In genomic region chr1:110155878-110156522, GRCh38 we compare ENCODE assay signal across 2 cellular contexts.
TF ChIP-seq lines count a peak whose summit lies in the region.

No MANE protein-coding gene starts in this region.

TF ChIP-seq in SK-N-SH treated with all-trans-retinoic acid at 6 μM for 48 hours, 23 proteins besides CTCF, POLR2A, EP300 and RAD21:
- no peak for TF ChIP-seq CREB5 (CRISPR knock-in tag; IDR thresholded peaks at IDR 0.05; ENCODE audit: low read depth)
- TF ChIP-seq CSDC2 (CRISPR knock-in tag; IDR thresholded peaks at IDR 0.05), result no peak
- no peak for TF ChIP-seq ZFP3 (CRISPR knock-in tag; IDR thresholded peaks at IDR 0.05)
- TF ChIP-seq SNAI2 (CRISPR knock-in tag; IDR thresholded peaks at IDR 0.05), result peak; percentile 42; the same call in 1 of the 2 replicates
- TF ChIP-seq ZNF565 (CRISPR knock-in tag; conservative IDR thresholded peaks at IDR 0.05; ENCODE audit: low read depth), result no peak

TF ChIP-seq in K562, 482 proteins besides CTCF, POLR2A, EP300 and RAD21 (continues in another document):
- peak; percentile 78 for TF ChIP-seq ZNF766 (CRISPR knock-in tag; conservative IDR thresholded peaks at IDR 0.05)
- TF ChIP-seq COPS2 (conservative IDR thresholded peaks at IDR 0.05), result no peak
- TF ChIP-seq ARID4B (CRISPR knock-in tag; IDR thresholded peaks at IDR 0.05), result peak; percentile 26; the same call in 1 of the 2 replicates
- peak in 1 of 2 experiments; percentile 73; a peak in 1 of 4 replicates for TF ChIP-seq RCOR1 (IDR thresholded peaks at IDR 0.05; ENCODE audit: borderline replicate concordance in 1 of 2, low read depth in 2 of 2, low read length in 2 of 2)
- TF ChIP-seq CEBPG (CRISPR knock-in tag; IDR thresholded peaks at IDR 0.05), result peak; percentile 49
- TF ChIP-seq CEBPG (tag; conservative IDR thresholded peaks at IDR 0.05 in 1 of 2, IDR thresholded peaks at IDR 0.05 in 1 of 2), result 0 out of 4 replicates have a peak, but pooled peaks of 1 of the 2 experiments have one; percentile 25
- no peak for TF ChIP-seq TRIM25 (IDR thresholded peaks at IDR 0.05; ENCODE audit: borderline replicate concordance)
- no peak for TF ChIP-seq ZNF592 (IDR thresholded peaks at IDR 0.05)
- no peak for TF ChIP-seq GABPB2 (CRISPR knock-in tag; conservative IDR thresholded peaks at IDR 0.05)
- peak in 1 of 2 experiments; percentile 74; a peak in 2 of 4 replicates for TF ChIP-seq MAZ (CRISPR knock-in tag; conservative IDR thresholded peaks at IDR 0.05 in 1 of 2, IDR thresholded peaks at IDR 0.05 in 1 of 2)
- peak; percentile 98 for TF ChIP-seq REST (CRISPR knock-in tag; IDR thresholded peaks at IDR 0.05; ENCODE audit: low read depth)
- no peak for TF ChIP-seq PHF21A (IDR thresholded peaks at IDR 0.05; ENCODE audit: borderline replicate concordance, low read depth)
- TF ChIP-seq ZFP36 (IDR thresholded peaks at IDR 0.05; ENCODE audit: low read depth, low read length, partially characterized antibody), result no peak
- no peak for TF ChIP-seq ZNF311 (CRISPR knock-in tag; IDR thresholded peaks at IDR 0.05)
- peak; percentile 88 for TF ChIP-seq E2F1 (CRISPR knock-in tag; IDR thresholded peaks at IDR 0.05)
- TF ChIP-seq ZNF511 (CRISPR knock-in tag; IDR thresholded peaks at IDR 0.05), result peak; percentile 93
- TF ChIP-seq CREB1 (IDR thresholded peaks at IDR 0.05), result no peak
- TF ChIP-seq CREB1 (CRISPR knock-in tag; IDR thresholded peaks at IDR 0.05), result peak; percentile 51; the same call in 1 of the 2 replicates
- TF ChIP-seq DDX20 (tag; IDR thresholded peaks at IDR 0.05; ENCODE audit: low read depth), result no peak
- TF ChIP-seq GATAD2A (IDR thresholded peaks at IDR 0.05), result no peak
- no peak for TF ChIP-seq ATF1 (CRISPR knock-in tag; IDR thresholded peaks at IDR 0.05)
- TF ChIP-seq ATF1 (tag; IDR thresholded peaks at IDR 0.05), result no peak
- TF ChIP-seq CAMTA2 (CRISPR knock-in tag; conservative IDR thresholded peaks at IDR 0.05), result no peak
- TF ChIP-seq CREM (IDR thresholded peaks at IDR 0.05; ENCODE audit: low read depth), result no peak
- no peak for TF ChIP-seq ZNF77 (CRISPR knock-in tag; IDR thresholded peaks at IDR 0.05)
- no peak for TF ChIP-seq ATF4 (CRISPR knock-in tag; IDR thresholded peaks at IDR 0.05)
- TF ChIP-seq LARP7 (IDR thresholded peaks at IDR 0.05), result no peak
- no peak for TF ChIP-seq DEAF1 (CRISPR knock-in tag; IDR thresholded peaks at IDR 0.05)
- peak; percentile 27 to 44; a peak in 3 of 4 replicates for TF ChIP-seq NRF1 (conservative IDR thresholded peaks at IDR 0.05 in 1 of 2, IDR thresholded peaks at IDR 0.05 in 1 of 2)
- peak; percentile 94 for TF ChIP-seq PRMT5 (CRISPR knock-in tag; IDR thresholded peaks at IDR 0.05)
- TF ChIP-seq HNRNPLL (IDR thresholded peaks at IDR 0.05; ENCODE audit: low read depth, low read length, poor library complexity, severe bottlenecking), result peak; percentile 32
- no peak for TF ChIP-seq SFPQ (IDR thresholded peaks at IDR 0.05; ENCODE audit: low read depth, low read length)
- TF ChIP-seq MECOM (CRISPR knock-in tag; IDR thresholded peaks at IDR 0.05), result 0 out of 2 replicates have a peak, but pooled peaks have one; percentile 23
